8 cellular contexts compared by ENCODE assay signal in genomic region chr22:42069801-42070516, GRCh38. TPM values are rescaled to one million over a fixed set of nuclear protein-coding genes. Genes with fewer than 3 reads are reported as not detected.
DNase-seq lines count a peak whose midpoint lies in the region; ATAC-seq and TF ChIP-seq lines count a peak whose summit lies in the region.

No MANE protein-coding gene starts in this region.

- H3K79me2 ChIP-seq in OCI-LY3 (ENCODE audit: low read length) = peaks cover 19% of the 10 kb centered on the region

- intact Hi-C loops in CD14-positive monocyte (cut with micrococcal nuclease) (loop anchor here (5.0 kb wide), 1 partner anchor 73 kb away; the partner anchor contains the start of gene WBP2NL (in 2 of the 2)), dorsolateral prefrontal cortex (cut with DNase I) (loop anchor here in 1 of 2 donors (10.0 kb wide), 1 partner anchor 245 kb away; no protein-coding TSS in a partner anchor), uterus (cut with DNase I; ENCODE audit: low total_unique reads) (no loop called here)

- H3K27ac Mint-ChIP-seq in CD14-positive monocyte = peak overlapping the region; percentile 90 to 98 (median 96)

- DNase-seq in CD14-positive monocyte (ENCODE audit: low spot score) (no peak), dorsolateral prefrontal cortex (peak in 2 of 10 donors; percentile 21 to 24), uterus (no peak), NCI-H2196 treated with DMSO at 0.1 percent for 48 hours (lab: John Stamatoyannopoulos, UW; ENCODE audit: unreplicated experiment) (no peak)

- peaks cover 0 to 2% (median 0%) of the 10 kb centered on the region in 7 donors for H3K9me3 Mint-ChIP-seq in CD14-positive monocyte

- H3K4me3 ChIP-seq in OCI-LY3 (ENCODE audit: low read length) (peak overlapping the region; percentile 82), dorsolateral prefrontal cortex (peak overlapping the region; percentile 44 to 93 (median 78)), mesodermal cell (ENCODE audit: extremely low read depth, insufficient read depth, low read length, poor library complexity, severe bottlenecking) (peak overlapping the region; percentile 57), uterus (peak overlapping the region; percentile 67 to 69)

- H3K4me1 ChIP-seq in OCI-LY3 (ENCODE audit: low read length) (peaks cover 16% of the 10 kb centered on the region), mesodermal cell (ENCODE audit: control insufficient read depth, insufficient read depth, low read length, poor library complexity, severe bottlenecking) (no peaks in the 10 kb centered on the region), uterus (peaks cover 0 to 16% of the 10 kb centered on the region in 2 donors)

- H3K36me3 Mint-ChIP-seq in CD14-positive monocyte = peaks cover 35 to 41% of the 10 kb centered on the region in 2 donors

- H4K20me1 ChIP-seq in OCI-LY3 (ENCODE audit: insufficient read depth, low read length) = no peaks in the 10 kb centered on the region

- H3K27ac ChIP-seq in OCI-LY3 (ENCODE audit: low read length) (peak overlapping the region; percentile 79), dorsolateral prefrontal cortex (peak overlapping the region in 57 of 59 donors; percentile 31 to 97 (median 91)), mesodermal cell (ENCODE audit: low read depth, low read length, severe bottlenecking) (peak overlapping the region; percentile 57), uterus (peak overlapping the region; percentile 89 to 94)

- H3K27me3 Mint-ChIP-seq in CD14-positive monocyte (ENCODE audit: low read depth in 3 of 3) = peaks cover 0 to 2% (median 2%) of the 10 kb centered on the region in 3 donors

- TF ChIP-seq CTCF in CD14-positive monocyte (IDR thresholded peaks at IDR 0.05) (no peak), OCI-LY3 (IDR thresholded peaks at IDR 0.05; ENCODE audit: low read depth, low read length) (no peak), dorsolateral prefrontal cortex (IDR thresholded peaks at IDR 0.05 in 54 of 56, conservative IDR thresholded peaks at IDR 0.05 in 2 of 56; ENCODE audit: low read depth in 1 of 56, partially characterized antibody in 56 of 56) (no peak), uterus (IDR thresholded peaks at IDR 0.05) (no peak)

- no peaks in the 10 kb centered on the region for H3K27me3 ChIP-seq in OCI-LY3 (ENCODE audit: low read depth, low read length)
- no peaks in the 10 kb centered on the region for H3K27me3 ChIP-seq in dorsolateral prefrontal cortex
- no peaks in the 10 kb centered on the region for H3K27me3 ChIP-seq in uterus

- H3K4me3 Mint-ChIP-seq in CD14-positive monocyte = peak overlapping the region; percentile 87 to 91

- H2AFZ ChIP-seq in OCI-LY3 (ENCODE audit: low read depth, low read length) = peak overlapping the region; percentile 34; the same call in 1 of the 2 replicates

- H3K9ac ChIP-seq in OCI-LY3 (ENCODE audit: low read length) = peak overlapping the region; percentile 85

- no peak for TF ChIP-seq POLR2A in uterus (IDR thresholded peaks at IDR 0.05)

- H3K4me2 ChIP-seq in OCI-LY3 (ENCODE audit: low read length) = peak overlapping the region; percentile 96

- H3K9me3 ChIP-seq in OCI-LY3 (ENCODE audit: insufficient read depth, low read length) = no peaks in the 10 kb centered on the region
- no peaks in the 10 kb centered on the region for H3K9me3 ChIP-seq in mesodermal cell (ENCODE audit: control insufficient read depth, low read length)
- no peaks in the 10 kb centered on the region for H3K9me3 ChIP-seq in uterus

- 23 to 26% methylated on average over 13 to 18 of the region's 19 CpGs for WGBS in mesodermal cell (ENCODE audit: insufficient coverage in 2 of 2), 2 experiments

- ATAC-seq in GM21515 (IDR thresholded peaks at IDR 0.05; ENCODE audit: unreplicated experiment) (peak; percentile 10), HG03097 (IDR thresholded peaks at IDR 0.05; ENCODE audit: low FRiP score, unreplicated experiment) (no peak)

- H3K4me1 Mint-ChIP-seq in CD14-positive monocyte = peaks cover 66% of the 10 kb centered on the region

- peaks cover 43% of the 10 kb centered on the region for H3K36me3 ChIP-seq in OCI-LY3 (replicated peaks; ENCODE audit: low read depth, low read length)
- peaks cover 24% of the 10 kb centered on the region for H3K36me3 ChIP-seq in mesodermal cell (ENCODE audit: control insufficient read depth, insufficient read depth, low read length)
- no peaks in the 10 kb centered on the region for H3K36me3 ChIP-seq in uterus

RNA-seq across cellular contexts. Expression of gene NAGA, which starts 0.7 kb away (rescaled TPM):
- polyA plus RNA-seq in CD14-positive monocyte = 100 to 1,000 TPM; 200 to 218 TPM
- total RNA-seq in dorsolateral prefrontal cortex (10 to 100 TPM in 67 of 120 experiments, 1 to 10 TPM in 53; 5.3 to 20.8 (median 10.3) TPM), uterus (10 to 100 TPM in 3 of 4 donors, 1 to 10 TPM in 1; 9.5 to 44.0 (median 28.8) TPM)
- 28.3 TPM for polyA plus RNA-seq in mesodermal cell (2013, experiment 1 of 2)
- 25.8 TPM for polyA plus RNA-seq in mesodermal cell (2013, experiment 2 of 2)

RNA-seq across cellular contexts. Expression of gene PHETA2, which starts 4.1 kb away (rescaled TPM):
- polyA plus RNA-seq in CD14-positive monocyte = 1 to 10 TPM; 2.4 to 3.6 TPM
- total RNA-seq in dorsolateral prefrontal cortex = 1 to 10 TPM in 105 of 120 experiments, under 1 TPM in 15; 0.35 to 3.9 (median 1.5) TPM
- polyA plus RNA-seq in mesodermal cell (2013, experiment 1 of 2) = 2.9 TPM
- 1.9 TPM for polyA plus RNA-seq in mesodermal cell (2013, experiment 2 of 2)
- 10 to 100 TPM; 16.8 to 39.7 (median 18.7) TPM for total RNA-seq in uterus

RNA-seq across cellular contexts. Expression of gene SMDT1, which starts 9.5 kb away (rescaled TPM):
- polyA plus RNA-seq in CD14-positive monocyte = 100 to 1,000 TPM; 180 to 182 TPM
- total RNA-seq in dorsolateral prefrontal cortex (100 to 1,000 TPM in 17 of 120 experiments, 10 to 100 TPM in 103; 58.2 to 115 (median 88.2) TPM), uterus (10 to 100 TPM in 3 of 4 donors, 1 to 10 TPM in 1; 8.3 to 98.0 (median 33.2) TPM)
- polyA plus RNA-seq in mesodermal cell (2013, experiment 1 of 2) = 63.3 TPM
- 47.4 TPM for polyA plus RNA-seq in mesodermal cell (2013, experiment 2 of 2)

RNA-seq across cellular contexts. Expression of gene NDUFA6, which starts 20.6 kb away (rescaled TPM):
- polyA plus RNA-seq in CD14-positive monocyte = 100 to 1,000 TPM; 138 to 167 TPM
- total RNA-seq in dorsolateral prefrontal cortex = 10 to 100 TPM; 33.6 to 81.3 (median 55.8) TPM
- 99.6 TPM for polyA plus RNA-seq in mesodermal cell (2013, experiment 1 of 2)
- polyA plus RNA-seq in mesodermal cell (2013, experiment 2 of 2) = 96.8 TPM
- 100 to 1,000 TPM in 1 of 4 donors, 10 to 100 TPM in 3; 36.5 to 116 (median 46.0) TPM for total RNA-seq in uterus
